8 cellular contexts compared by ENCODE assay signal in genomic region chr6:44000164-44000842, GRCh38.
DNase-seq lines count a peak whose midpoint lies in the region; ATAC-seq and TF ChIP-seq lines count a peak whose summit lies in the region.

No MANE protein-coding gene starts in this region.

- H3K27ac ChIP-seq in BLaER1 treated with 17β-estradiol and CSF1 and Interleukin-3, amounts not matched to agents 10 nM and 100 nM, result peak overlapping the region in 5 of 11 experiments; percentile 9 to 59 (median 27); a peak in 9 of 22 replicates

- H3K36me3 Mint-ChIP-seq in activated naive CD8-positive, alpha-beta T cell treated with anti-CD3 and anti-CD28 coated beads for 36 hours, result peaks cover 2% of the 10 kb centered on the region

- peak overlapping the region; percentile 90 for H3K4me3 Mint-ChIP-seq in activated naive CD8-positive, alpha-beta T cell treated with anti-CD3 and anti-CD28 coated beads for 36 hours

- H3K4me2 ChIP-seq in BLaER1 treated with 17β-estradiol and CSF1 and Interleukin-3, amounts not matched to agents 10 nM and 100 nM, result peak overlapping the region; percentile 53 to 92 (median 59)

- H3K4me1 Mint-ChIP-seq in activated naive CD8-positive, alpha-beta T cell treated with anti-CD3 and anti-CD28 coated beads for 36 hours, result peaks cover 17% of the 10 kb centered on the region

- peaks cover 0 to 15% (median 0%) of the 10 kb centered on the region in 11 experiments; a peak in 1 of 22 replicates for H4K20me1 ChIP-seq in BLaER1 treated with 17β-estradiol and CSF1 and Interleukin-3, amounts not matched to agents 10 nM and 100 nM

- ATAC-seq in GM19043 (IDR thresholded peaks at IDR 0.05; ENCODE audit: low read depth, unreplicated experiment) (peak; percentile 39), GM18873 (IDR thresholded peaks at IDR 0.05; ENCODE audit: low FRiP score, unreplicated experiment) (no peak)

- H3K27me3 ChIP-seq in BLaER1 treated with 17β-estradiol and CSF1 and Interleukin-3, amounts not matched to agents 10 nM and 100 nM, result peaks cover 33 to 39% (median 35%) of the 10 kb centered on the region in 11 experiments

- H3K4me3 ChIP-seq in BLaER1 treated with 17β-estradiol and CSF1 and Interleukin-3, amounts not matched to agents 10 nM and 100 nM, result peak overlapping the region in 1 of 10 experiments; percentile 28; a peak in 2 of 20 replicates
- peak overlapping the region; percentile 50 for H3K4me3 ChIP-seq in retinal pigment epithelial cell (ENCODE audit: low read length)

- H3K9me3 Mint-ChIP-seq in activated naive CD8-positive, alpha-beta T cell treated with anti-CD3 and anti-CD28 coated beads for 36 hours, result no peaks in the 10 kb centered on the region

- H3K9ac ChIP-seq in BLaER1 treated with 17β-estradiol and CSF1 and Interleukin-3, amounts not matched to agents 10 nM and 100 nM, result peak overlapping the region in 2 of 11 experiments; percentile 15 to 40; a peak in 2 of 22 replicates

- peaks cover 0 to 13% (median 0%) of the 10 kb centered on the region in 11 experiments; a peak in 4 of 22 replicates for H3K9me3 ChIP-seq in BLaER1 treated with 17β-estradiol and CSF1 and Interleukin-3, amounts not matched to agents 10 nM and 100 nM (replicated peaks in 1 of 11)

- peaks cover 32 to 67% (median 49%) of the 10 kb centered on the region in 10 experiments for H3K4me1 ChIP-seq in BLaER1 treated with 17β-estradiol and CSF1 and Interleukin-3, amounts not matched to agents 10 nM and 100 nM

- no peaks in the 10 kb centered on the region for H3K36me3 ChIP-seq in BLaER1 treated with 17β-estradiol and CSF1 and Interleukin-3, amounts not matched to agents 10 nM and 100 nM

- peaks cover 35% of the 10 kb centered on the region for H3K27me3 Mint-ChIP-seq in activated naive CD8-positive, alpha-beta T cell treated with anti-CD3 and anti-CD28 coated beads for 36 hours

- TF ChIP-seq CTCF in retinal pigment epithelial cell (conservative IDR thresholded peaks at IDR 0.05; ENCODE audit: low read depth, low read length), result no peak

- peak; percentile 83 for DNase-seq in NCI-H146 (lab: John Stamatoyannopoulos, UW)
- DNase-seq in activated naive CD8-positive, alpha-beta T cell treated with anti-CD3 and anti-CD28 coated beads for 36 hours, result peak; percentile 70
- peak; percentile 94 for DNase-seq in retinal pigment epithelial cell (ENCODE audit: low read depth)
- no peak for DNase-seq in hepatic stellate cell (ENCODE audit: low spot score)
- DNase-seq in activated effector memory CD4-positive, alpha-beta T cell treated with Interleukin-2 at 50 U/mL for 16 hours, result no peak

- peak overlapping the region; percentile 88 for H3K27ac Mint-ChIP-seq in activated naive CD8-positive, alpha-beta T cell treated with anti-CD3 and anti-CD28 coated beads for 36 hours

Comparison
In these comparisons a context has a peak if more than half of its experiments do, and no peak if none do; other contexts are left out.
1. DNase-seq: peak in NCI-H146 (single experiment), activated naive CD8-positive, alpha-beta T cell treated with anti-CD3 and anti-CD28 coated beads for 36 hours (single experiment) and retinal pigment epithelial cell (single experiment); none in hepatic stellate cell (single experiment) and activated effector memory CD4-positive, alpha-beta T cell treated with Interleukin-2 at 50 U/mL for 16 hours (single experiment).